ENCODE assay signal across 1 cellular context in genomic region chr7:139360210-139360947, GRCh38.
TF ChIP-seq lines count a peak whose summit lies in the region.

No MANE protein-coding gene starts in this region.

TF ChIP-seq in K562, 482 proteins besides CTCF, POLR2A, EP300 and RAD21 (continued from another document):
- TF ChIP-seq ETS1 (conservative IDR thresholded peaks at IDR 0.05; ENCODE audit: control insufficient read depth, low read depth, low read length) (no peak; the same call in 1 of the 2 replicates), CEBPB (tag; IDR thresholded peaks at IDR 0.05) (no peak), ZNF699 (CRISPR knock-in tag; IDR thresholded peaks at IDR 0.05; ENCODE audit: insufficient replicate concordance) (no peak), ZNF324 (CRISPR knock-in tag; IDR thresholded peaks at IDR 0.05) (no peak), HOXB6 (CRISPR knock-in tag; IDR thresholded peaks at IDR 0.05; ENCODE audit: borderline replicate concordance) (0 out of 2 replicates have a peak, but pooled peaks have one; percentile 74), ZNF263 (CRISPR knock-in tag; IDR thresholded peaks at IDR 0.05; ENCODE audit: borderline replicate concordance) (peak; percentile 50; the same call in 1 of the 2 replicates), BRD4 (IDR thresholded peaks at IDR 0.05) (peak; percentile 80), CREBBP (IDR thresholded peaks at IDR 0.05; ENCODE audit: low read depth, low read length) (no peak), NFE2 (IDR thresholded peaks at IDR 0.05; ENCODE audit: low read depth) (peak; percentile 48; the same call in 1 of the 2 replicates), GABPB1 (CRISPR knock-in tag; IDR thresholded peaks at IDR 0.05) (no peak), ZNF212 (CRISPR knock-in tag; IDR thresholded peaks at IDR 0.05) (no peak), PKNOX1 (IDR thresholded peaks at IDR 0.05) (peak; percentile 99), ZFP30 (CRISPR knock-in tag; IDR thresholded peaks at IDR 0.05; ENCODE audit: borderline replicate concordance) (no peak), FOXA3 (CRISPR knock-in tag; conservative IDR thresholded peaks at IDR 0.05 in 1 of 2, IDR thresholded peaks at IDR 0.05 in 1 of 2) (peak in 1 of 2 experiments; percentile 86; a peak in 2 of 4 replicates), IRF1 (CRISPR knock-in tag; IDR thresholded peaks at IDR 0.05; ENCODE audit: borderline replicate concordance) (no peak), NCOA4 (IDR thresholded peaks at IDR 0.05; ENCODE audit: partially characterized antibody) (no peak), SPI1 (IDR thresholded peaks at IDR 0.05; ENCODE audit: borderline replicate concordance, low read depth, low read length) (no peak)
